32 cellular contexts compared by ENCODE assay signal in the genomic region with DNA sequence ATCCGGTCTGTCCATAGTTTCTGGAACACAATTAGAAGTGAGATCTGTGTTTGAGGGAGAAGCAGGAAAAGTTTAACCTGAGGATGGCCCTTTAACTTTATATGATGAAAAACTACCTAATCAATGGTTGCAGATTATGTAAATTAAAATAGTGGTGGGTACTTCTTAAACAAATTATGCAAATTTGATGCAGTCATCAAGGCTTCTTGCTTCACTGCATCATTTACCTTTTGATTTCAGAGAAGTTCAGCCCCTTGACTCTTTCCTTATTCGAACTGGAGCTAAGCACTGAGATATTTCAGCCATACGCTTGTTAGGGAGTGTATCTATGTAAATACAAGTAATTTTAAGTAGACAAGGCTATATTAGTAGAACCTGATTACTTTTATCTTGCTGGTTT.
DNase-seq lines count a peak whose midpoint lies in the region; ATAC-seq, FAIRE-seq and TF ChIP-seq lines count a peak whose summit lies in the region.
"Had no signal": no experiment of that assay in that cellular context is flagged by ENCODE, and none has a peak within 500 bp of the region (broad histone marks: within the 10 kb centered on the region; RNA-seq: fewer than 3 reads in every experiment).

No MANE protein-coding gene starts in this region.

- H3K9me3 ChIP-seq in H9 (ENCODE audit: control insufficient read depth, low read depth, low read length) (no peaks in the 10 kb centered on the region), neural progenitor cell (ENCODE audit: low read depth) (no peaks in the 10 kb centered on the region), right cardiac atrium (ENCODE audit: control insufficient read depth, low read length) (no peaks in the 10 kb centered on the region)
- H3K9me3 ChIP-seq: upper lobe of left lung had no signal

- H2BK20ac ChIP-seq in H9 (ENCODE audit: low read depth, low read length, poor library complexity, severe bottlenecking): no peak overlapping the region

- no peaks in the 10 kb centered on the region for H3K23me2 ChIP-seq in H9 (ENCODE audit: insufficient read length, low read depth, low read length, poor library complexity, severe bottlenecking)

- H3K4me3 ChIP-seq in neural progenitor cell (no peak overlapping the region), right cardiac atrium (ENCODE audit: low read length) (no peak overlapping the region)
- H3K4me3 ChIP-seq: upper lobe of left lung had no signal

- no peak overlapping the region for H3T11ph ChIP-seq in H9 (ENCODE audit: low read length)

- H3K27me3 ChIP-seq in H9 (ENCODE audit: insufficient read depth, low read length) (no peaks in the 10 kb centered on the region), neural progenitor cell (no peaks in the 10 kb centered on the region), right cardiac atrium (ENCODE audit: control insufficient read depth, insufficient read depth) (no peaks in the 10 kb centered on the region)
- H3K27me3 ChIP-seq: upper lobe of left lung had no signal

- H3K79me1 ChIP-seq in H9 (ENCODE audit: insufficient read depth, low read depth, low read length, poor library complexity, severe bottlenecking): no peaks in the 10 kb centered on the region

- no peak overlapping the region for H4K5ac ChIP-seq in H9 (ENCODE audit: insufficient read length, low read depth, low read length)

- H2BK5ac ChIP-seq in H9 (ENCODE audit: insufficient read length, low read length): no peak overlapping the region

- H3K79me2 ChIP-seq in H9 (ENCODE audit: insufficient read depth, low read length): peaks cover 93% of the 10 kb centered on the region
- peaks cover 100% of the 10 kb centered on the region for H3K79me2 ChIP-seq in neural progenitor cell (ENCODE audit: low read depth)

- peaks cover 27% of the 10 kb centered on the region for H3F3A ChIP-seq in neural progenitor cell (ENCODE audit: low read depth)

- CTCF ChIA-PET in activated CD4-positive, alpha-beta memory T cell treated with anti-CD3 and anti-CD28 coated beads for 36 hours (lab: Charles Lee): no interaction called here
- CTCF ChIA-PET in activated CD4-positive, alpha-beta memory T cell treated with anti-CD3 and anti-CD28 coated beads, Interleukin-2, amount 10 ng/mL, durations not matched to agents 7 days and 5 days (lab: Charles Lee): no interaction called here

- TF ChIP-seq CTCF in H9 (conservative IDR thresholded peaks at IDR 0.05) (no peak), neural progenitor cell (IDR thresholded peaks at IDR 0.05) (no peak)

- no peaks in the 10 kb centered on the region for H3K9me3 Mint-ChIP-seq in activated CD4-positive, alpha-beta memory T cell treated with anti-CD3 and anti-CD28 coated beads for 36 hours
- H3K9me3 Mint-ChIP-seq in activated CD4-positive, alpha-beta memory T cell treated with anti-CD3 and anti-CD28 coated beads, Interleukin-2, amount 10 ng/mL, durations not matched to agents 7 days and 5 days: no peaks in the 10 kb centered on the region
- no peaks in the 10 kb centered on the region for H3K9me3 Mint-ChIP-seq in H9
- no peaks in the 10 kb centered on the region for H3K9me3 Mint-ChIP-seq in activated naive CD8-positive, alpha-beta T cell treated with anti-CD3 and anti-CD28 coated beads, Interleukin-2, amount 50 U/mL, for 24 hours
- peaks cover 2% of the 10 kb centered on the region for H3K9me3 Mint-ChIP-seq in neural progenitor cell
- H3K9me3 Mint-ChIP-seq: neural crest cell had no signal

- H3K9ac ChIP-seq in H9 (ENCODE audit: extremely low read depth, insufficient read length, low read length) (no peak overlapping the region), neural progenitor cell (no peak overlapping the region)

- WGBS in H9 (ENCODE audit: extremely low coverage, insufficient read length, low lambda C conversion rate): no CpG with 5 or more reads among the region's 3 CpGs
- 94% methylated on average over 3 of the region's 3 CpGs for WGBS in right cardiac atrium

- H3K27ac ChIP-seq in H9 (ENCODE audit: insufficient read length, low read depth, low read length): no peak overlapping the region
- H3K27ac ChIP-seq in neural progenitor cell: no peak overlapping the region
- no peak overlapping the region for H3K27ac ChIP-seq in right cardiac atrium (ENCODE audit: low read length)
- H3K27ac ChIP-seq: upper lobe of left lung had no signal

- H3K56ac ChIP-seq in H9 (ENCODE audit: insufficient read length, low read depth, low read length): no peak overlapping the region

- no peaks in the 10 kb centered on the region for H3K27me3 Mint-ChIP-seq in activated CD4-positive, alpha-beta memory T cell treated with anti-CD3 and anti-CD28 coated beads for 36 hours
- no peaks in the 10 kb centered on the region for H3K27me3 Mint-ChIP-seq in activated CD4-positive, alpha-beta memory T cell treated with anti-CD3 and anti-CD28 coated beads, Interleukin-2, amount 10 ng/mL, durations not matched to agents 7 days and 5 days
- H3K27me3 Mint-ChIP-seq in H9 (ENCODE audit: low read depth): no peaks in the 10 kb centered on the region
- no peaks in the 10 kb centered on the region for H3K27me3 Mint-ChIP-seq in activated naive CD8-positive, alpha-beta T cell treated with anti-CD3 and anti-CD28 coated beads, Interleukin-2, amount 50 U/mL, for 24 hours
- no peaks in the 10 kb centered on the region for H3K27me3 Mint-ChIP-seq in neural progenitor cell (ENCODE audit: insufficient read depth, low read depth)

- H2AFZ ChIP-seq in H9 (ENCODE audit: low read length) (no peak overlapping the region), neural progenitor cell (replicated peaks) (no peak overlapping the region)

- H4K8ac ChIP-seq in H9 (replicated peaks; ENCODE audit: insufficient read length, low read depth, low read length): no peak overlapping the region

- H3K18ac ChIP-seq in H9 (ENCODE audit: insufficient read length, low read depth, low read length): no peak overlapping the region

- peaks cover 92% of the 10 kb centered on the region for H3K4me1 Mint-ChIP-seq in activated CD4-positive, alpha-beta memory T cell treated with anti-CD3 and anti-CD28 coated beads for 36 hours (ENCODE audit: low read depth)
- H3K4me1 Mint-ChIP-seq in activated CD4-positive, alpha-beta memory T cell treated with anti-CD3 and anti-CD28 coated beads, Interleukin-2, amount 10 ng/mL, durations not matched to agents 7 days and 5 days: peaks cover 68% of the 10 kb centered on the region
- H3K4me1 Mint-ChIP-seq in H9 (peaks cover 83 to 85% of the 10 kb centered on the region in 2 experiments), neural progenitor cell (peaks cover 75% of the 10 kb centered on the region)
- H3K4me1 Mint-ChIP-seq in activated naive CD8-positive, alpha-beta T cell treated with anti-CD3 and anti-CD28 coated beads, Interleukin-2, amount 50 U/mL, for 24 hours: peaks cover 94% of the 10 kb centered on the region

- no peak overlapping the region for H2BK12ac ChIP-seq in H9 (ENCODE audit: insufficient read length, low read depth, low read length)

- no peak for DNase-seq in activated CD4-positive, alpha-beta memory T cell treated with anti-CD3 and anti-CD28 coated beads for 36 hours
- no peak for DNase-seq in activated CD4-positive, alpha-beta memory T cell treated with anti-CD3 and anti-CD28 coated beads, Interleukin-2, amount 10 ng/mL, durations not matched to agents 7 days and 5 days
- DNase-seq in H9 (no peak), neural progenitor cell (ENCODE audit: low spot score) (no peak), right cardiac atrium (no peak), GM19239 (ENCODE audit: insufficient read length, low spot score) (no peak)
- DNase-seq in activated naive CD8-positive, alpha-beta T cell treated with anti-CD3 and anti-CD28 coated beads, Interleukin-2, amount 50 U/mL, for 24 hours: no peak
- DNase-seq: activated CD4-positive, alpha-beta T cell treated with anti-CD3 and anti-CD28 coated beads for 1 hour; activated gamma-delta T cell; AML-193; aorta; central memory CD4-positive, alpha-beta T cell; DMS79 treated with DMSO at 0.1 percent for 48 hours; H7; islet precursor cell; Kasumi-1; left ventricle myocardium superior; NCI-H1048; NCI-H187; NCI-H2171 treated with DMSO at 0.1 percent for 48 hours; NCI-H524; NK-92 treated with Interleukin-12 subunit alpha and Interleukin-12 subunit beta, amount 100 ng/mL, for 24 hours; SHP77 treated with DMSO at 0.1 percent for 48 hours; substantia nigra; SW 1271; upper lobe of left lung had no signal

- intact Hi-C loops in activated CD4-positive, alpha-beta memory T cell treated with anti-CD3 and anti-CD28 coated beads for 36 hours (cut with micrococcal nuclease): loop anchor here (1.0 kb wide), 1 partner anchor 18 kb away; no protein-coding TSS in a partner anchor
- intact Hi-C loops in right cardiac atrium (cut with DNase I): no loop called here

- H3K4me3 Mint-ChIP-seq in activated CD4-positive, alpha-beta memory T cell treated with anti-CD3 and anti-CD28 coated beads for 36 hours: peak overlapping the region; percentile 18
- no peak overlapping the region for H3K4me3 Mint-ChIP-seq in activated CD4-positive, alpha-beta memory T cell treated with anti-CD3 and anti-CD28 coated beads, Interleukin-2, amount 10 ng/mL, durations not matched to agents 7 days and 5 days
- H3K4me3 Mint-ChIP-seq in H9 (no peak overlapping the region), neural progenitor cell (no peak overlapping the region)
- H3K4me3 Mint-ChIP-seq in activated naive CD8-positive, alpha-beta T cell treated with anti-CD3 and anti-CD28 coated beads, Interleukin-2, amount 50 U/mL, for 24 hours: peak overlapping the region; percentile 1
- H3K4me3 Mint-ChIP-seq: neural crest cell had no signal

- peaks cover 23% of the 10 kb centered on the region; the same call in 1 of the 2 replicates for H3K4me1 ChIP-seq in H9 (ENCODE audit: insufficient read depth, low read length)
- peaks cover 35% of the 10 kb centered on the region for H3K4me1 ChIP-seq in neural progenitor cell
- H3K4me1 ChIP-seq in right cardiac atrium (ENCODE audit: control insufficient read depth, insufficient read depth, low read length): peaks cover 8% of the 10 kb centered on the region

- H3K4me2 ChIP-seq in H9 (ENCODE audit: insufficient read depth, insufficient read length, low read length) (no peak overlapping the region), neural progenitor cell (no peak overlapping the region)

- POLR2A ChIA-PET in activated CD4-positive, alpha-beta memory T cell treated with anti-CD3 and anti-CD28 coated beads for 36 hours (lab: Charles Lee): interaction anchor here (0.7 to 1.9 kb wide), 3 partner anchors 66 to 584 kb away, joined by 3 to 5 read pairs (median 3); no protein-coding TSS in a partner anchor
- POLR2A ChIA-PET in activated CD4-positive, alpha-beta memory T cell treated with anti-CD3 and anti-CD28 coated beads, Interleukin-2, amount 10 ng/mL, durations not matched to agents 7 days and 5 days (lab: Charles Lee): interaction anchor here (1.2 kb wide), 1 partner anchor 70 kb away, joined by 3 read pairs; no protein-coding TSS in a partner anchor

- no peak overlapping the region for H3K14ac ChIP-seq in H9 (ENCODE audit: insufficient read depth, low read length)

- peak overlapping the region; percentile 67 for H3K27ac Mint-ChIP-seq in activated CD4-positive, alpha-beta memory T cell treated with anti-CD3 and anti-CD28 coated beads for 36 hours
- H3K27ac Mint-ChIP-seq in activated CD4-positive, alpha-beta memory T cell treated with anti-CD3 and anti-CD28 coated beads, Interleukin-2, amount 10 ng/mL, durations not matched to agents 7 days and 5 days: no peak overlapping the region
- H3K27ac Mint-ChIP-seq in H9 (peak overlapping the region in 2 of 3 experiments; percentile 67 to 80; a peak in 3 of 7 replicates), neural progenitor cell (peak overlapping the region; percentile 48)
- peak overlapping the region; percentile 93 for H3K27ac Mint-ChIP-seq in activated naive CD8-positive, alpha-beta T cell treated with anti-CD3 and anti-CD28 coated beads, Interleukin-2, amount 50 U/mL, for 24 hours

- H2BK120ac ChIP-seq in H9 (ENCODE audit: low read depth, low read length, poor library complexity, severe bottlenecking): no peak overlapping the region

- no peak overlapping the region for H3K23ac ChIP-seq in H9 (ENCODE audit: insufficient read length, low read depth, low read length)

- H4K20me1 ChIP-seq in H9 (ENCODE audit: control insufficient read depth, insufficient read depth, insufficient read length) (peaks cover 2% of the 10 kb centered on the region), neural progenitor cell (ENCODE audit: low read depth) (peaks cover 88% of the 10 kb centered on the region)

- peaks cover 12% of the 10 kb centered on the region for H3K36me3 Mint-ChIP-seq in activated CD4-positive, alpha-beta memory T cell treated with anti-CD3 and anti-CD28 coated beads for 36 hours
- peaks cover 35% of the 10 kb centered on the region for H3K36me3 Mint-ChIP-seq in activated CD4-positive, alpha-beta memory T cell treated with anti-CD3 and anti-CD28 coated beads, Interleukin-2, amount 10 ng/mL, durations not matched to agents 7 days and 5 days (ENCODE audit: low read depth)
- peaks cover 7 to 15% (median 10%) of the 10 kb centered on the region in 3 experiments for H3K36me3 Mint-ChIP-seq in H9 (ENCODE audit: insufficient read depth in 1 of 3, low read depth in 3 of 3)
- peaks cover 21% of the 10 kb centered on the region for H3K36me3 Mint-ChIP-seq in activated naive CD8-positive, alpha-beta T cell treated with anti-CD3 and anti-CD28 coated beads, Interleukin-2, amount 50 U/mL, for 24 hours (ENCODE audit: low read depth)
- peaks cover 4% of the 10 kb centered on the region for H3K36me3 Mint-ChIP-seq in neural progenitor cell

- H2BK15ac ChIP-seq in H9 (ENCODE audit: low read depth, low read length): no peak overlapping the region

- no peaks in the 10 kb centered on the region for H3K36me3 ChIP-seq in neural progenitor cell
- H3K36me3 ChIP-seq: upper lobe of left lung had no signal

- H3K4ac ChIP-seq in H9 (ENCODE audit: low read depth, low read length): no peak overlapping the region

- no peak for FAIRE-seq in GM19239 (lab: Jason Lieb, UNC)
- FAIRE-seq: A204.1, endothelial cell of umbilical vein, HepG2 had no signal

- no peak for ATAC-seq in activated naive CD8-positive, alpha-beta T cell treated with anti-CD3 and anti-CD28 coated beads, Interleukin-2, amount 50 U/mL, for 24 hours
- ATAC-seq in HG02938 (IDR thresholded peaks at IDR 0.05; ENCODE audit: unreplicated experiment) (no peak), right cardiac atrium (no peak)
- ATAC-seq: HepG2, left ventricle myocardium superior, Panc1 had no signal

- no peak overlapping the region for H4K91ac ChIP-seq in H9 (ENCODE audit: insufficient read length, low read depth, low read length)

- H2AK5ac ChIP-seq in H9 (ENCODE audit: insufficient read length, low read length): no peak overlapping the region

Comparison
In these comparisons a context has a peak if more than half of its experiments do, and no peak if none do; other contexts are left out.
1. H3K4me3 Mint-ChIP-seq: peak in activated CD4-positive, alpha-beta memory T cell treated with anti-CD3 and anti-CD28 coated beads for 36 hours (single experiment) and activated naive CD8-positive, alpha-beta T cell treated with anti-CD3 and anti-CD28 coated beads, Interleukin-2, amount 50 U/mL, for 24 hours (single experiment); none in activated CD4-positive, alpha-beta memory T cell treated with anti-CD3 and anti-CD28 coated beads, Interleukin-2, amount 10 ng/mL, durations not matched to agents 7 days and 5 days (single experiment), H9 (0 of 2) and neural progenitor cell (single experiment).